In genomic region chr2:177106212-177106611, GRCh38 we compare ENCODE assay signal across 10 cellular contexts.
DNase-seq lines count a peak whose midpoint lies in the region; ATAC-seq and TF ChIP-seq lines count a peak whose summit lies in the region.
"Had no signal": no experiment of that assay in that cellular context is flagged by ENCODE, and none has a peak within 500 bp of the region (broad histone marks: within the 10 kb centered on the region; RNA-seq: fewer than 3 reads in every experiment).

No MANE protein-coding gene starts in this region.

- H3K14ac ChIP-seq in neuronal stem cell (ENCODE audit: low read length): no peak overlapping the region

- no peaks in the 10 kb centered on the region for H4K20me1 ChIP-seq in OCI-LY7 (ENCODE audit: insufficient read depth, low read length)

- H2BK120ac ChIP-seq in neuronal stem cell (ENCODE audit: low read depth, low read length): no peak overlapping the region

- H3K27ac ChIP-seq in OCI-LY7 (ENCODE audit: low read depth, low read length, poor library complexity, severe bottlenecking) (no peak overlapping the region), right atrium auricular region (no peak overlapping the region), neuronal stem cell (replicated peaks; ENCODE audit: low read length) (no peak overlapping the region)

- DNase-seq in Daoy (ENCODE audit: low read depth): peak; percentile 13
- peak; percentile 2 for DNase-seq in OCI-LY7 (ENCODE audit: low spot score)
- DNase-seq in iPS-NIHi11 (ENCODE audit: low spot score): peak; percentile 43
- DNase-seq in left colon: no peak
- no peak for DNase-seq in right atrium auricular region (ENCODE audit: low spot score)
- DNase-seq in NCI-H1436 treated with DMSO at 0.1 percent for 48 hours (lab: John Stamatoyannopoulos, UW): no peak
- no peak for DNase-seq in neuronal stem cell (ENCODE audit: low spot score)
- DNase-seq: activated T-cell treated with anti-CD3 and anti-CD28 coated beads, Interleukin-2, amount 50 U/mL, for 1 hour; NCI-H226 had no signal

- intact Hi-C loops in OCI-LY7 (cut with micrococcal nuclease; ENCODE audit: unreplicated experiment) (no loop called here), left colon (cut with DNase I, micrococcal nuclease) (no loop called here)

- H3K36me3 ChIP-seq in OCI-LY7 (ENCODE audit: insufficient read depth, low read length): no peaks in the 10 kb centered on the region
- no peaks in the 10 kb centered on the region for H3K36me3 ChIP-seq in right atrium auricular region
- no peaks in the 10 kb centered on the region for H3K36me3 ChIP-seq in neuronal stem cell (replicated peaks in 1 of 2; ENCODE audit: control insufficient read depth in 2 of 2, insufficient read depth in 2 of 2, low read length in 2 of 2)

- no peak overlapping the region for H2AK5ac ChIP-seq in neuronal stem cell (ENCODE audit: low read depth, low read length)

- no peak overlapping the region for H2BK15ac ChIP-seq in neuronal stem cell (ENCODE audit: low read length)

- TF ChIP-seq CTCF in OCI-LY7 (conservative IDR thresholded peaks at IDR 0.05; ENCODE audit: low read length) (peak; percentile 56; the same call in 1 of the 2 replicates), right atrium auricular region (IDR thresholded peaks at IDR 0.05) (no peak)

- H3K9me2 ChIP-seq in OCI-LY7 (ENCODE audit: insufficient read depth, low read length): no peaks in the 10 kb centered on the region

- no peak overlapping the region for H3K23ac ChIP-seq in neuronal stem cell (ENCODE audit: low read depth, low read length, poor library complexity)

- H3K4ac ChIP-seq in neuronal stem cell (ENCODE audit: low read length): no peak overlapping the region

- H3K4me1 ChIP-seq in OCI-LY7 (ENCODE audit: insufficient read depth, low read length, poor library complexity, severe bottlenecking) (no peaks in the 10 kb centered on the region), right atrium auricular region (no peaks in the 10 kb centered on the region), neuronal stem cell (ENCODE audit: control insufficient read depth in 2 of 2, insufficient read depth in 1 of 2, low read depth in 1 of 2, low read length in 2 of 2) (no peaks in the 10 kb centered on the region)

- H3K27me3 ChIP-seq in right atrium auricular region (no peaks in the 10 kb centered on the region), neuronal stem cell (ENCODE audit: control insufficient read depth in 3 of 3, insufficient read depth in 3 of 3, low read depth in 1 of 3, low read length in 3 of 3) (no peaks in the 10 kb centered on the region)

- no peak overlapping the region for H3K9ac ChIP-seq in neuronal stem cell (ENCODE audit: low read depth, low read length, poor library complexity)

- no peak overlapping the region for H4K91ac ChIP-seq in neuronal stem cell (ENCODE audit: low read depth, low read length, poor library complexity)

- no peak overlapping the region for H2BK5ac ChIP-seq in neuronal stem cell (ENCODE audit: low read length)

- peak; percentile 70 for ATAC-seq in GM21529 (IDR thresholded peaks at IDR 0.05; ENCODE audit: unreplicated experiment)
- ATAC-seq in left colon: no peak

- H2AFZ ChIP-seq in OCI-LY7 (ENCODE audit: low read length) (no peak overlapping the region), neuronal stem cell (ENCODE audit: low read length) (no peak overlapping the region)

- WGBS in neuronal stem cell (ENCODE audit: extremely low coverage in 2 of 2, insufficient read length in 2 of 2, insufficient replicate concordance in 1 of 2), 2 donors: no CpG with 5 or more reads among the region's 2 CpGs

- H3K9me3 ChIP-seq in OCI-LY7 (ENCODE audit: low read length): no peaks in the 10 kb centered on the region
- no peaks in the 10 kb centered on the region for H3K9me3 ChIP-seq in right atrium auricular region
- no peaks in the 10 kb centered on the region for H3K9me3 ChIP-seq in neuronal stem cell (replicated peaks in 1 of 2; ENCODE audit: control insufficient read depth in 2 of 2, insufficient read depth in 1 of 2, low read depth in 1 of 2, low read length in 2 of 2)

- H3K4me3 ChIP-seq in OCI-LY7 (ENCODE audit: low read depth, low read length, poor library complexity, severe bottlenecking) (no peak overlapping the region), right atrium auricular region (no peak overlapping the region), neuronal stem cell (ENCODE audit: low read length in 2 of 2) (no peak overlapping the region)

- POLR2A ChIA-PET in OCI-LY7 (lab: Charles Lee): interaction anchor here (1.6 kb wide), 1 partner anchor 15 kb away, joined by 3 read pairs; no protein-coding TSS in a partner anchor

- CTCF ChIA-PET in OCI-LY7 (lab: Charles Lee; ENCODE audit: unreplicated experiment): no interaction called here

- H3K79me2 ChIP-seq in OCI-LY7 (ENCODE audit: insufficient read depth, low read depth, low read length): no peaks in the 10 kb centered on the region

- no peak overlapping the region for H3K4me2 ChIP-seq in OCI-LY7 (ENCODE audit: low read length)
- H3K4me2 ChIP-seq in neuronal stem cell (ENCODE audit: insufficient read depth, low read length, poor library complexity, severe bottlenecking): no peak overlapping the region

- BruUV-seq in OCI-LY7 (replicated peaks; lab: Mats Ljungman, UMichigan): no TSS peak

- no peak overlapping the region for H2BK12ac ChIP-seq in neuronal stem cell (ENCODE audit: low read length)

- no peaks in the 10 kb centered on the region for H3K79me1 ChIP-seq in neuronal stem cell (ENCODE audit: low read depth, low read length)

- H3K18ac ChIP-seq in neuronal stem cell (ENCODE audit: low read length): no peak overlapping the region

- H4K8ac ChIP-seq in neuronal stem cell (ENCODE audit: low read depth, low read length): no peak overlapping the region

Comparison
In these comparisons a context has a peak if more than half of its experiments do, and no peak if none do; other contexts are left out.
1. DNase-seq: peak in Daoy (single experiment), OCI-LY7 (single experiment) and iPS-NIHi11 (single experiment); none in left colon (0 of 2), right atrium auricular region (single experiment), NCI-H1436 treated with DMSO at 0.1 percent for 48 hours (single experiment) and neuronal stem cell (single experiment).